18 cellular contexts compared by ENCODE assay signal in genomic region chr18:78271790-78272189, GRCh38.
"Had no signal": no experiment of that assay in that cellular context is flagged by ENCODE, and none has a peak within 500 bp of the region (broad histone marks: within the 10 kb centered on the region; RNA-seq: fewer than 3 reads in every experiment).

No MANE protein-coding gene starts in this region.

- H3K4me1 ChIP-seq: prostate gland, sigmoid colon, spleen, testis, tibial artery had no signal

- H3K36me3 ChIP-seq: prostate gland, sigmoid colon, spleen, tibial artery had no signal

- H3K4me3 ChIP-seq: dorsolateral prefrontal cortex, prostate gland, sigmoid colon, spleen, testis, tibial artery had no signal

- H3K36me3 Mint-ChIP-seq: stimulated activated memory B cell treated with anti-CD40 and anti-IgM and Interleukin-4, amounts not matched to agents 10 μg/mL and 1 μg/mL and 100 μg/mL, for 72 hours; type B pancreatic cell had no signal

- H3K4me1 Mint-ChIP-seq: naive thymus-derived CD8-positive, alpha-beta T cell; stimulated activated memory B cell treated with anti-CD40 and anti-IgM and Interleukin-4, amounts not matched to agents 10 μg/mL and 1 μg/mL and 100 μg/mL, for 72 hours had no signal

- H3K27me3 Mint-ChIP-seq: naive thymus-derived CD8-positive, alpha-beta T cell; stimulated activated memory B cell treated with anti-CD40 and anti-IgM and Interleukin-4, amounts not matched to agents 10 μg/mL and 1 μg/mL and 100 μg/mL, for 72 hours; type B pancreatic cell had no signal

- H3K27ac Mint-ChIP-seq: naive thymus-derived CD8-positive, alpha-beta T cell; nephron progenitor cell; stimulated activated memory B cell treated with anti-CD40 and anti-IgM and Interleukin-4, amounts not matched to agents 10 μg/mL and 1 μg/mL and 100 μg/mL, for 72 hours; type B pancreatic cell had no signal

- ATAC-seq: naive thymus-derived CD8-positive, alpha-beta T cell; right cardiac atrium; stimulated activated memory B cell treated with anti-CD40 and anti-IgM and Interleukin-4, amounts not matched to agents 10 μg/mL and 1 μg/mL and 100 μg/mL, for 72 hours; stimulated activated naive CD8-positive, alpha-beta T cell treated with anti-CD3 and anti-CD28 coated beads, Interleukin-15, Interleukin-2, amounts not matched to agents 100 U/mL and 50 U/mL, for 24 hours had no signal

- H3K27ac ChIP-seq: dorsolateral prefrontal cortex, prostate gland, sigmoid colon, spleen, testis, tibial artery had no signal

- H3K9me3 ChIP-seq: prostate gland, testis had no signal

- H3K4me3 Mint-ChIP-seq: naive thymus-derived CD8-positive, alpha-beta T cell; nephron progenitor cell; stimulated activated memory B cell treated with anti-CD40 and anti-IgM and Interleukin-4, amounts not matched to agents 10 μg/mL and 1 μg/mL and 100 μg/mL, for 72 hours; type B pancreatic cell had no signal

- H3K27me3 ChIP-seq: dorsolateral prefrontal cortex, sigmoid colon, spleen, testis, tibial artery had no signal

- DNase-seq: dorsolateral prefrontal cortex; effector CD4-positive, alpha-beta T cell; hypothalamus; mesendoderm; naive thymus-derived CD8-positive, alpha-beta T cell; nephron progenitor cell; nucleus accumbens; right cardiac atrium; sigmoid colon; spleen; stimulated activated CD4-positive, alpha-beta T cell treated with anti-CD3 and anti-CD28 coated beads, Interleukin-4, amount 100 ng/mL, for 4 hours; stimulated activated naive CD8-positive, alpha-beta T cell treated with anti-CD3 and anti-CD28 coated beads, Interleukin-15, Interleukin-2, amounts not matched to agents 100 U/mL and 50 U/mL, for 24 hours; substantia nigra; testis; tibial artery had no signal
